Comparison of ENCODE assay signal across 1 cellular context in the genomic region with DNA sequence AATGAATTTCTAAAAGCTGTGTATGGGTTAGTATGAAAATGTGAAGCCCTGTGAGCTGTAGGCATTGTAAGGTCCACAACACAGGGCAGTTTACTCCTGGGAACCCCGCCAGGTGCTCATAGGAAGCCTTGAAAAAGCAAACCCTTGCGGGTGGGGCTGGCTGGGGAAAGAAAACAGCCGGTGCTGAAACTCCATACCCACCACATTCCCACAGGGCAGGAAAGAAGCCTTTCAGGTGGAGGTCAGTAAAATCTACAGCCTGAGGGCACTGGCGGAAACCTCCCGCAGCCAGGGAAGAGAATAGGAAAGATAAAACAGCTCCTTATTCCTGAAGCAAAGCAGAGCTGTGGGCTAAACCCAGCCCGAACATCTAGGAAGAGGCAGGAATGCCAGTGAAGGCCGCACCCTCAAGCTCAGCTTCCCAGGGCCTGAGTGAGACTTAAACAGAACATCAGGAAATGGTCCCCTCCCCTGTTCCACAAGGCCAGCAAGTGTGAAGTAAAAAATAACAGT.
TF ChIP-seq lines count a peak whose summit lies in the region.

No MANE protein-coding gene starts in this region.

TF ChIP-seq in IMR-90, 13 proteins besides CTCF, POLR2A, EP300 and RAD21 (continued from another document):
- TF ChIP-seq, protein P1, sequence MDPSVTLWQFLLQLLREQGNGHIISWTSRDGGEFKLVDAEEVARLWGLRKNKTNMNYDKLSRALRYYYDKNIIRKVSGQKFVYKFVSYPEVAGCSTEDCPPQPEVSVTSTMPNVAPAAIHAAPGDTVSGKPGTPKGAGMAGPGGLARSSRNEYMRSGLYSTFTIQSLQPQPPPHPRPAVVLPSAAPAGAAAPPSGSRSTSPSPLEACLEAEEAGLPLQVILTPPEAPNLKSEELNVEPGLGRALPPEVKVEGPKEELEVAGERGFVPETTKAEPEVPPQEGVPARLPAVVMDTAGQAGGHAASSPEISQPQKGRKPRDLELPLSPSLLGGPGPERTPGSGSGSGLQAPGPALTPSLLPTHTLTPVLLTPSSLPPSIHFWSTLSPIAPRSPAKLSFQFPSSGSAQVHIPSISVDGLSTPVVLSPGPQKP (IDR thresholded peaks at IDR 0.05; ENCODE audit: borderline replicate concordance, low read depth, low read length), result no peak
- no peak for TF ChIP-seq RCOR1 (IDR thresholded peaks at IDR 0.05; ENCODE audit: insufficient replicate concordance, low read length)
- no peak for TF ChIP-seq MAZ (IDR thresholded peaks at IDR 0.05; ENCODE audit: borderline replicate concordance, low read depth, low read length)
- no peak for TF ChIP-seq CHD1 (IDR thresholded peaks at IDR 0.05; ENCODE audit: low read depth, low read length)
TF ChIP-seq in IMR-90: peak in this region for 0.
